Comparison of ENCODE assay signal across 1 cellular context in genomic region chr2:190320696-190321095, GRCh38.
TF ChIP-seq lines count a peak whose summit lies in the region.

No MANE protein-coding gene starts in this region.

TF ChIP-seq in GM23338, 12 proteins besides CTCF, POLR2A, EP300 and RAD21 (continued from another document):
- TF ChIP-seq REST (IDR thresholded peaks at IDR 0.05; ENCODE audit: unreplicated experiment) (no peak), ZNF114 (CRISPR knock-in tag; IDR thresholded peaks at IDR 0.05) (no peak), JUNB (IDR thresholded peaks at IDR 0.05; ENCODE audit: unreplicated experiment) (no peak), NANOG (IDR thresholded peaks at IDR 0.05; ENCODE audit: borderline replicate concordance) (no peak)
